In the genomic region with DNA sequence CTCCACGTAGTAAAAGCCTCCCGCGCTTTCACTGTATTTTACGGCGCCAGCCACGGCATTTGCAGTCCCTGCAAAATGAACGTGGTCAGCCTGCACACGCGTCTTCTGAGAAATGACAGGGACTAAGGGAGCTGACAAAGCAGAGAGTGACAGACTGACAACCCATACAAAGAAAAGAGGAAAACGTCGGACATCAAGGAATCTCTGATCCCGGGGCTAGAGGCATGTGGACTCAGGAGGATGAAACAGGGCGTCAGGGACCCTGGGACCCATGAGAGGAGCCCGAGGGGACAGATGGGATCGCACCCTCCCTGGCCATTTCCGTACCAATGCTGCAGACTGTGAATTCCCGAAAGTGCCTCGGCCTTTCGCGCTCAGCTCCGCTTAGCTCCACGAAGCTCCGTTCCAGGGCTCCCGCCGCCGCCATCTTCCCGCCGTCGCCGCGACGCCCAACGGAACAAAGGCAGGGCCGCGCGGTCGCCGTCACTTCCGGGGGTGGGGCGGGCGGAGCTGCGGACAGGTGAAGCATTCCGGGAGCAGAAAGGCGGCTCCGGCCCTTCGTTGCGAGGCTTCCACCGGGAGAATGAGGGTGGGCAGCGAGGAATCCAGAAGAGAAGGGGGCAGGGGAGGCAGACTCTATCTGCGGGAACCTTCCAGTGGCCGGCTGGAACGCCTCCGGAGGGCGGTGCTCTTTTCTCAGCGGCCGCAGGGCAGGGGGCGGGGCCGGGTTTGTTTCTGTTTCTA, we compare ENCODE assay signal across 8 cellular contexts. TPM values are rescaled to one million over a fixed set of nuclear protein-coding genes. Genes with fewer than 3 reads are reported as not detected.
DNase-seq lines count a peak whose midpoint lies in the region; ATAC-seq and TF ChIP-seq lines count a peak whose summit lies in the region.

A gene with protein sequence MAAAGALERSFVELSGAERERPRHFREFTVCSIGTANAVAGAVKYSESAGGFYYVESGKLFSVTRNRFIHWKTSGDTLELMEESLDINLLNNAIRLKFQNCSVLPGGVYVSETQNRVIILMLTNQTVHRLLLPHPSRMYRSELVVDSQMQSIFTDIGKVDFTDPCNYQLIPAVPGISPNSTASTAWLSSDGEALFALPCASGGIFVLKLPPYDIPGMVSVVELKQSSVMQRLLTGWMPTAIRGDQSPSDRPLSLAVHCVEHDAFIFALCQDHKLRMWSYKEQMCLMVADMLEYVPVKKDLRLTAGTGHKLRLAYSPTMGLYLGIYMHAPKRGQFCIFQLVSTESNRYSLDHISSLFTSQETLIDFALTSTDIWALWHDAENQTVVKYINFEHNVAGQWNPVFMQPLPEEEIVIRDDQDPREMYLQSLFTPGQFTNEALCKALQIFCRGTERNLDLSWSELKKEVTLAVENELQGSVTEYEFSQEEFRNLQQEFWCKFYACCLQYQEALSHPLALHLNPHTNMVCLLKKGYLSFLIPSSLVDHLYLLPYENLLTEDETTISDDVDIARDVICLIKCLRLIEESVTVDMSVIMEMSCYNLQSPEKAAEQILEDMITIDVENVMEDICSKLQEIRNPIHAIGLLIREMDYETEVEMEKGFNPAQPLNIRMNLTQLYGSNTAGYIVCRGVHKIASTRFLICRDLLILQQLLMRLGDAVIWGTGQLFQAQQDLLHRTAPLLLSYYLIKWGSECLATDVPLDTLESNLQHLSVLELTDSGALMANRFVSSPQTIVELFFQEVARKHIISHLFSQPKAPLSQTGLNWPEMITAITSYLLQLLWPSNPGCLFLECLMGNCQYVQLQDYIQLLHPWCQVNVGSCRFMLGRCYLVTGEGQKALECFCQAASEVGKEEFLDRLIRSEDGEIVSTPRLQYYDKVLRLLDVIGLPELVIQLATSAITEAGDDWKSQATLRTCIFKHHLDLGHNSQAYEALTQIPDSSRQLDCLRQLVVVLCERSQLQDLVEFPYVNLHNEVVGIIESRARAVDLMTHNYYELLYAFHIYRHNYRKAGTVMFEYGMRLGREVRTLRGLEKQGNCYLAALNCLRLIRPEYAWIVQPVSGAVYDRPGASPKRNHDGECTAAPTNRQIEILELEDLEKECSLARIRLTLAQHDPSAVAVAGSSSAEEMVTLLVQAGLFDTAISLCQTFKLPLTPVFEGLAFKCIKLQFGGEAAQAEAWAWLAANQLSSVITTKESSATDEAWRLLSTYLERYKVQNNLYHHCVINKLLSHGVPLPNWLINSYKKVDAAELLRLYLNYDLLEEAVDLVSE (N-terminal part only) (minus strand): TSS at position 459 of the 744 bp plus-strand sequence. CDS start 32 bp downstream, at position 427.

- H3K36me3 ChIP-seq in adipocyte (ENCODE audit: control insufficient read depth, insufficient read depth, low read length, severe bottlenecking) = peaks cover 3% of the 10 kb centered on the region
- peaks cover 0 to 36% (median 22%) of the 10 kb centered on the region in 9 donors for H3K36me3 ChIP-seq in heart left ventricle
- peaks cover 4 to 11% of the 10 kb centered on the region in 2 experiments for H3K36me3 ChIP-seq in trophoblast cell (ENCODE audit: control insufficient read depth in 1 of 2, insufficient read depth in 2 of 2, low read length in 2 of 2)
- H3K36me3 ChIP-seq in tibial nerve = peaks cover 0 to 29% (median 0%) of the 10 kb centered on the region in 3 donors

- peak within 1 kb of the TSS; percentile 89 for H4K12ac ChIP-seq in trophoblast cell (ENCODE audit: low read depth, low read length)

- H3K9ac ChIP-seq in adipocyte (ENCODE audit: low read length) (peak within 1 kb of the TSS; percentile 95), trophoblast cell (ENCODE audit: low read length) (peak within 1 kb of the TSS; percentile 99)

- peak; percentile 92 for TF ChIP-seq POLR2A in NB4 (IDR thresholded peaks at IDR 0.05; ENCODE audit: extremely low read depth, insufficient read length)
- TF ChIP-seq POLR2A in heart left ventricle (IDR thresholded peaks at IDR 0.05) = peak in 1 of 2 donors; percentile 58
- peak; percentile 70 to 87 for TF ChIP-seq POLR2A in tibial nerve (IDR thresholded peaks at IDR 0.05)

- TF ChIP-seq EP300 in tibial nerve (IDR thresholded peaks at IDR 0.05) = peak; percentile 76 to 98

- DNase-seq in GM12865 (ENCODE audit: low read depth) = peak; percentile 83
- DNase-seq in HFFc6 = peak; percentile 27
- peak; percentile 83 for DNase-seq in NB4 (ENCODE audit: low read depth)
- peak; percentile 69 to 86 (median 83) for DNase-seq in T-helper 1 cell
- peak; percentile 85 for DNase-seq in adipocyte (ENCODE audit: low read depth)
- peak; percentile 87 to 92 (median 89) for DNase-seq in heart left ventricle
- peak; percentile 47 to 75 for DNase-seq in trophoblast cell
- DNase-seq in tibial nerve (ENCODE audit: low spot score in 2 of 2) = peak; percentile 77 to 78

- H3K27me3 ChIP-seq in adipocyte (replicated peaks; ENCODE audit: control insufficient read depth, insufficient read depth, low read length) (no peaks in the 10 kb centered on the region), heart left ventricle (no peaks in the 10 kb centered on the region), trophoblast cell (ENCODE audit: insufficient read depth, low read length) (no peaks in the 10 kb centered on the region), tibial nerve (no peaks in the 10 kb centered on the region)

- peak; percentile 72 to 96 (median 94) for ATAC-seq in heart left ventricle

- H3K4me3 ChIP-seq in GM12865 (ENCODE audit: low read depth, low read length) (peak within 1 kb of the TSS; percentile 93), NB4 (ENCODE audit: low read depth, low read length) (peak within 1 kb of the TSS; percentile 97), adipocyte (ENCODE audit: low read length) (peak within 1 kb of the TSS; percentile 99), heart left ventricle (peak within 1 kb of the TSS; percentile 70 to 98 (median 78)), trophoblast cell (ENCODE audit: low read depth, low read length) (peak within 1 kb of the TSS; percentile 98), tibial nerve (peak within 1 kb of the TSS; percentile 56 to 92 (median 74))

- H3K23ac ChIP-seq in trophoblast cell (ENCODE audit: low read length) = peak within 1 kb of the TSS; percentile 87

- peak within 1 kb of the TSS; percentile 56 to 96 (median 92) for H3K27ac ChIP-seq in heart left ventricle
- H3K27ac ChIP-seq in trophoblast cell (ENCODE audit: low read depth, low read length) = peak within 1 kb of the TSS; percentile 87
- peak within 1 kb of the TSS; percentile 91 to 96 (median 94) for H3K27ac ChIP-seq in tibial nerve

- peak within 1 kb of the TSS; percentile 98 for H3K4ac ChIP-seq in trophoblast cell (ENCODE audit: low read depth, low read length)

- H3K36me3 Mint-ChIP-seq in HFFc6 (ENCODE audit: low read depth) = peaks cover 16% of the 10 kb centered on the region

- H2BK120ac ChIP-seq in trophoblast cell (ENCODE audit: insufficient read depth, low read length, poor library complexity) = peak within 1 kb of the TSS; percentile 89

- H3K4me3 Mint-ChIP-seq in HFFc6 = peak within 1 kb of the TSS; percentile 99

- H3K27ac Mint-ChIP-seq in HFFc6 = peak within 1 kb of the TSS; percentile 90

- intact Hi-C loops in heart left ventricle (cut with DNase I) = loop anchor here in 5 of 10 donors (2.0 to 10.0 kb wide), 6 partner anchors 76 to 453 kb away; partner anchors contain the start of genes FNBP4 (in 3 of the 5) and MTCH2 (in 2 of the 5)

- H2BK12ac ChIP-seq in trophoblast cell (ENCODE audit: low read length) = peak within 1 kb of the TSS; percentile 56

- H2AK5ac ChIP-seq in trophoblast cell (ENCODE audit: low read length) = peak within 1 kb of the TSS; percentile 49

- peaks cover 46% of the 10 kb centered on the region for H3K4me1 Mint-ChIP-seq in HFFc6 (ENCODE audit: low read depth)

- peak within 1 kb of the TSS; percentile 93 for H2AFZ ChIP-seq in trophoblast cell (ENCODE audit: insufficient read depth, low read length, poor library complexity)

- H3K18ac ChIP-seq in trophoblast cell (ENCODE audit: low read length) = peak within 1 kb of the TSS; percentile 91

- peaks cover 11% of the 10 kb centered on the region for H3K79me2 ChIP-seq in trophoblast cell (ENCODE audit: control insufficient read depth, insufficient read depth, low read length, poor library complexity)

- no peaks in the 10 kb centered on the region for H3K9me3 ChIP-seq in adipocyte (ENCODE audit: control insufficient read depth, low read length)
- no peaks in the 10 kb centered on the region for H3K9me3 ChIP-seq in heart left ventricle
- no peaks in the 10 kb centered on the region for H3K9me3 ChIP-seq in trophoblast cell (ENCODE audit: insufficient read depth, low read depth, low read length)
- H3K9me3 ChIP-seq in tibial nerve = no peaks in the 10 kb centered on the region

- WGBS in heart left ventricle, 4 donors = 0 to 1% (median 0%) methylated on average over 42 to 58 of the region's 58 CpGs
- WGBS in trophoblast cell (ENCODE audit: extremely low coverage, insufficient coverage, insufficient read length) = no CpG with 5 or more reads among the region's 58 CpGs
- WGBS in tibial nerve, 2 donors = 0% methylated on average over 56 to 57 of the region's 58 CpGs

- peak within 1 kb of the TSS; percentile 84 for H2BK5ac ChIP-seq in trophoblast cell (ENCODE audit: low read depth, low read length, poor library complexity)

- H3K9me3 Mint-ChIP-seq in HFFc6 = no peaks in the 10 kb centered on the region

- H3K4me2 ChIP-seq in trophoblast cell (ENCODE audit: low read length) = peak within 1 kb of the TSS; percentile 69

- TF ChIP-seq CTCF in GM12865 (IDR thresholded peaks at IDR 0.05; ENCODE audit: insufficient read depth, low read depth, low read length, missing control alignments) (no peak), HFFc6 (IDR thresholded peaks at IDR 0.05) (peak; percentile 27; the same call in 1 of the 2 replicates), NB4 (IDR thresholded peaks at IDR 0.05; ENCODE audit: low read depth, low read length) (no peak), heart left ventricle (IDR thresholded peaks at IDR 0.05) (peak in 1 of 12 donors; percentile 26), tibial nerve (IDR thresholded peaks at IDR 0.05) (peak in 2 of 5 experiments; percentile 9 to 56)

- peaks cover 12% of the 10 kb centered on the region for H3K4me1 ChIP-seq in adipocyte (ENCODE audit: control insufficient read depth, insufficient read depth, low read length)
- peaks cover 0 to 39% (median 23%) of the 10 kb centered on the region in 12 donors for H3K4me1 ChIP-seq in heart left ventricle
- H3K4me1 ChIP-seq in trophoblast cell (ENCODE audit: control insufficient read depth in 1 of 2, insufficient read depth in 2 of 2, low read length in 2 of 2) = peaks cover 0 to 7% of the 10 kb centered on the region in 2 experiments
- H3K4me1 ChIP-seq in tibial nerve = peaks cover 0 to 49% (median 12%) of the 10 kb centered on the region in 4 donors

- H3K14ac ChIP-seq in trophoblast cell (ENCODE audit: low read length) = peak within 1 kb of the TSS; percentile 91

- peak within 1 kb of the TSS; percentile 90 for H4K8ac ChIP-seq in trophoblast cell (ENCODE audit: low read depth, low read length)

- peaks cover 13% of the 10 kb centered on the region for H3K79me1 ChIP-seq in trophoblast cell (ENCODE audit: low read length)

- no peaks in the 10 kb centered on the region; the same call in 1 of the 2 replicates for H3K27me3 Mint-ChIP-seq in HFFc6 (ENCODE audit: insufficient read depth)

- H4K91ac ChIP-seq in trophoblast cell (ENCODE audit: low read depth, low read length) = peak within 1 kb of the TSS; percentile 97

RNA-seq across cellular contexts. Expression of the gene that starts here (rescaled TPM):
- total RNA-seq in HFFc6 (2021; fragmentation: NEBNext Ultra II Directional; extraction: Animal tissue kit (Norgen Biotek cat#: 25700)) = 10 to 100 TPM; 18.1 to 23.1 (median 20.0) TPM
- total RNA-seq in heart left ventricle = 10 to 100 TPM in 8 of 9 donors, 1 to 10 TPM in 1; 9.4 to 19.7 (median 14.1) TPM
- 10 to 100 TPM; 10.6 to 12.9 TPM for polyA plus RNA-seq in heart left ventricle
- 27.6 and 28.4 TPM in 2 replicates for polyA plus RNA-seq in trophoblast cell (2013)
- 10 to 100 TPM; 26.3 to 39.8 (median 28.6) TPM for total RNA-seq in tibial nerve

Comparison
In these comparisons a context has a peak if more than half of its experiments do, and no peak if none do; other contexts are left out.
1. Peak in every context shown above with its lines: DNase-seq, ATAC-seq, H3K4me3 ChIP-seq and H3K27ac ChIP-seq.
2. DNase-seq: peak in every context shown above with its lines; median percentile 89 in heart left ventricle; 85 in adipocyte; 83 in GM12865; 83 in NB4; 83 in T-helper 1 cell; 78 in tibial nerve; 61 in trophoblast cell; 27 in HFFc6.